In the genomic region with DNA sequence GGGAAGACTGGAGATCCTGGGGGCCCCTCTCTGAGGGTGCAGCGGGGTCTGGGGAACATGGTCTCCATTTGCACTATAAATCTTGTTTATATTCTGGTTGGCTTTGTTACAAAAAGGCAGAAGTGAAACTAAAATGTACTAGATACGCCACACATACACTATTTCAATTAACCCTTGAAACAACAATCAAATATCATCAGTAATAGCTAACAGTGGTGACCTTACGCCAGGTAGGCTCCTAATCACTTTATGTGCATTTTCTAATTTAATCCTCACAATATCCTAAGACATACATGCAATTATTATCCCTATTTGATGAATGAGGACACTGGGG, we compare ENCODE assay signal across 9 cellular contexts. TPM values are rescaled to one million over a fixed set of nuclear protein-coding genes. Genes with fewer than 3 reads are reported as not detected.
DNase-seq lines count a peak whose midpoint lies in the region; ATAC-seq and TF ChIP-seq lines count a peak whose summit lies in the region.
"Had no signal": no experiment of that assay in that cellular context is flagged by ENCODE, and none has a peak within 500 bp of the region (broad histone marks: within the 10 kb centered on the region; RNA-seq: fewer than 3 reads in every experiment).

No MANE protein-coding gene starts in this region.

- no peaks in the 10 kb centered on the region for H3K9me2 ChIP-seq in MM.1S (replicated peaks; ENCODE audit: insufficient read depth, low read length)

- H3K4me2 ChIP-seq in MM.1S (ENCODE audit: low read depth, low read length) = peak overlapping the region; percentile 86

- H2AFZ ChIP-seq in MM.1S (ENCODE audit: low read length) = peak overlapping the region; percentile 74

- H3K27ac ChIP-seq in MM.1S (ENCODE audit: low read length) (peak overlapping the region; percentile 73; the same call in 1 of the 2 replicates), right lobe of liver (peak overlapping the region in 2 of 3 donors; percentile 10 to 44)
- H3K27ac ChIP-seq: cardiac muscle cell had no signal

- TF ChIP-seq CTCF in GM12865 (IDR thresholded peaks at IDR 0.05; ENCODE audit: insufficient read depth, low read depth, low read length, missing control alignments) (no peak), MM.1S (IDR thresholded peaks at IDR 0.05; ENCODE audit: low read length) (no peak), right lobe of liver (IDR thresholded peaks at IDR 0.05) (no peak)

- intact Hi-C loops in right lobe of liver (cut with DNase I) = no loop called here

- no peaks in the 10 kb centered on the region for H3K27me3 ChIP-seq in MM.1S (replicated peaks; ENCODE audit: insufficient read depth, low read length)
- no peaks in the 10 kb centered on the region for H3K27me3 ChIP-seq in right lobe of liver
- H3K27me3 ChIP-seq: cardiac muscle cell had no signal

- no peak for TF ChIP-seq POLR2A in right lobe of liver (IDR thresholded peaks at IDR 0.05)

- H3F3A ChIP-seq in MM.1S (ENCODE audit: insufficient read depth, low read length) = 0 out of 2 replicates have a peak, but pooled peaks cover 7% of the 10 kb centered on the region

- H3K4me3 ChIP-seq in GM12865 (ENCODE audit: low read depth, low read length) = peak overlapping the region; percentile 56
- H3K4me3 ChIP-seq in MM.1S (ENCODE audit: low read length) = peak overlapping the region; percentile 57
- H3K4me3 ChIP-seq in right lobe of liver = no peak overlapping the region
- H3K4me3 ChIP-seq: cardiac muscle cell had no signal

- ATAC-seq in GM21515 (IDR thresholded peaks at IDR 0.05; ENCODE audit: unreplicated experiment) (peak; percentile 63), right lobe of liver (peak; percentile 12 to 42 (median 18))

- H3K9ac ChIP-seq in MM.1S (ENCODE audit: low read length) = peak overlapping the region; percentile 54

- H3K4me1 ChIP-seq in MM.1S (ENCODE audit: low read length) = peaks cover 18% of the 10 kb centered on the region
- peaks cover 0 to 8% (median 0%) of the 10 kb centered on the region in 4 donors for H3K4me1 ChIP-seq in right lobe of liver

- 68% methylated on average over 3 of the region's 3 CpGs for WGBS in right lobe of liver (ENCODE audit: insufficient coverage, low coverage, low lambda C conversion rate, missing lambda C conversion rate)

- H3K36me3 ChIP-seq in MM.1S (replicated peaks; ENCODE audit: insufficient read depth, low read length) = no peaks in the 10 kb centered on the region
- H3K36me3 ChIP-seq in right lobe of liver = no peaks in the 10 kb centered on the region
- H3K36me3 ChIP-seq: cardiac muscle cell had no signal

- H4K20me1 ChIP-seq in MM.1S (ENCODE audit: insufficient read depth, low read length) = no peaks in the 10 kb centered on the region

- peaks cover 33% of the 10 kb centered on the region for H3K79me2 ChIP-seq in MM.1S (ENCODE audit: low read length)

- H3K9me3 ChIP-seq in MM.1S (replicated peaks; ENCODE audit: insufficient read depth, low read length) (no peaks in the 10 kb centered on the region), right lobe of liver (no peaks in the 10 kb centered on the region)

- DNase-seq in GM12865 (ENCODE audit: low read depth) (peak; percentile 17), MM.1S (peak; percentile 32), right lobe of liver (no peak), iPS-NIHi11 (ENCODE audit: low spot score) (no peak), SIG-M5 treated with dmso at 0.1 percent for 504 hours (lab: John Stamatoyannopoulos, UW; ENCODE audit: unreplicated experiment) (no peak)
- no peak for DNase-seq in stimulated activated CD4-positive, alpha-beta T cell treated with anti-CD3 and anti-CD28 coated beads, Interleukin-2, amount 100 ng/mL, for 48 hours
- no peak for DNase-seq in stimulated activated naive CD4-positive, alpha-beta T cell (lab: John Stamatoyannopoulos, UW)

RNA-seq across cellular contexts. Expression of gene TBC1D9, which starts 35.1 kb away (rescaled TPM):
- 10 to 100 TPM in 3 of 6 experiments, 1 to 10 TPM in 3; 6.6 to 17.9 (median 9.4) TPM for total RNA-seq in right lobe of liver

Comparison
In these comparisons a context has a peak if more than half of its experiments do, and no peak if none do; other contexts are left out.
1. DNase-seq: peak in GM12865 (single experiment) and MM.1S (single experiment); none in right lobe of liver (0 of 3), iPS-NIHi11 (single experiment), SIG-M5 treated with dmso at 0.1 percent for 504 hours (single experiment), stimulated activated CD4-positive, alpha-beta T cell treated with anti-CD3 and anti-CD28 coated beads, Interleukin-2, amount 100 ng/mL, for 48 hours (0 of 2) and stimulated activated naive CD4-positive, alpha-beta T cell (0 of 6).
2. H3K4me3 ChIP-seq: peak in GM12865 (single experiment) and MM.1S (single experiment); none in right lobe of liver (0 of 3).